In the genomic region with DNA sequence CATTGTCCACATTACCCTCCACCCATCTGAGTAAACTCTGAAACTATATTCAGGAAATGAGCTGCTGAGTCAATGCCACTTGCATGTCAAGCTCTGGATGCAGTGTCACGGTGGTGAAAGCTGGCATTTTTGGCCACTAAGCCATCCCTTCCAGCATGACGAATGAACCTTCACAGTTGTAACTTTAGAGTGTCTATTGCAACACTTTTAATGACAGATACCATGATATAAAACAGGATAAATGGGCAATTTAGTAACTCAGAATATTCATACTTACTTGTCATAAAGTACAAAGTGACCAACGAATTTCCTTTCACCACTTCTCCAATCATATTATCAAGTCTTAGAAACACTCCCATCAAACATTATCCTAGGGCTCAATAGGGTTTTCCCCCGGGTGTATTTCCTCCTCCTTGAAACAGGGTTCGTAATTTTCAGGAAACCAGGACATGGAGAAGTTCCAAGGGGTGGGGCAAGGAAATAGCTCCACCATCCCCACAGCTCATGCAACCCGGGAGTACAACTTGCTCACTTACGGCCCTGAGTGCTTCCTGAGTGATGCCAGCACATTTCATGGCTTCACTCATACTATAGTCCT, we compare ENCODE assay signal across 8 cellular contexts.
DNase-seq lines count a peak whose midpoint lies in the region; ATAC-seq and TF ChIP-seq lines count a peak whose summit lies in the region.

No MANE protein-coding gene starts in this region.

- H3K4me3 ChIP-seq in fibroblast of pulmonary artery (replicated peaks; ENCODE audit: low read depth, low read length) = no peak overlapping the region

- ATAC-seq in GM21619 (IDR thresholded peaks at IDR 0.05; ENCODE audit: unreplicated experiment) = peak; percentile 63

- DNase-seq in ACHN (peak; percentile 80), NOMO-1 treated with dmso at 0.1 percent for 144 hours (lab: John Stamatoyannopoulos, UW; ENCODE audit: unreplicated experiment) (peak; percentile 63), fibroblast of pulmonary artery (ENCODE audit: low read depth) (peak; percentile 87), NCI-H774 (lab: John Stamatoyannopoulos, UW) (no peak), NCI-H526 treated with DMSO at 0.1 percent for 48 hours (lab: John Stamatoyannopoulos, UW) (no peak), middle frontal gyrus (ENCODE audit: extremely low spot score, low spot score) (no peak), NCI-H524 treated with DMSO at 0.1 percent for 48 hours (lab: John Stamatoyannopoulos, UW) (no peak)

- TF ChIP-seq CTCF in fibroblast of pulmonary artery (IDR thresholded peaks at IDR 0.05; ENCODE audit: low read length, missing control alignments) = no peak

- in situ Hi-C loops in ACHN (cut with HindIII; ENCODE audit: low pct_ligation_motif_present, low pct_unique_long_range_greater_than_20kb, low sequenced_read_pairs) = no loop called here

Comparison
In these comparisons a context has a peak if more than half of its experiments do, and no peak if none do; other contexts are left out.
1. DNase-seq: peak in ACHN (single experiment), NOMO-1 treated with dmso at 0.1 percent for 144 hours (single experiment) and fibroblast of pulmonary artery (single experiment); none in NCI-H774 (single experiment), NCI-H526 treated with DMSO at 0.1 percent for 48 hours (single experiment), middle frontal gyrus (single experiment) and NCI-H524 treated with DMSO at 0.1 percent for 48 hours (single experiment).